ENCODE assay signal across 19 cellular contexts in genomic region chr4:140940589-140940988, GRCh38.
"Had no signal": no experiment of that assay in that cellular context is flagged by ENCODE, and none has a peak within 500 bp of the region (broad histone marks: within the 10 kb centered on the region; RNA-seq: fewer than 3 reads in every experiment).

No MANE protein-coding gene starts in this region.

- H3K4me3 ChIP-seq: coronary artery, neural progenitor cell, prostate gland, stomach had no signal

- H3K27ac Mint-ChIP-seq: endodermal cell; naive thymus-derived CD8-positive, alpha-beta T cell; neural progenitor cell had no signal

- H3K4me3 Mint-ChIP-seq: endodermal cell; naive thymus-derived CD8-positive, alpha-beta T cell; neural progenitor cell had no signal

- H3K9me3 ChIP-seq: prostate gland, stomach had no signal

- H3K4me2 ChIP-seq: neural progenitor cell had no signal

- H3K79me2 ChIP-seq: parathyroid adenoma had no signal

- H3K9ac ChIP-seq: neural progenitor cell, parathyroid adenoma had no signal

- H3K36me3 Mint-ChIP-seq: naive thymus-derived CD8-positive, alpha-beta T cell; neural progenitor cell had no signal

- H3K9me3 Mint-ChIP-seq: endodermal cell; naive thymus-derived CD8-positive, alpha-beta T cell; neural progenitor cell had no signal

- H3K4me1 Mint-ChIP-seq: naive thymus-derived CD8-positive, alpha-beta T cell had no signal

- H3K27me3 ChIP-seq: neural progenitor cell, stomach had no signal

- DNase-seq: caudate nucleus; effector CD4-positive, alpha-beta T cell; endodermal cell; erythroblast; foreskin melanocyte; islet precursor cell; naive thymus-derived CD8-positive, alpha-beta T cell; nucleus accumbens; small intestine; stimulated activated CD4-positive, alpha-beta T cell treated with anti-CD3 and anti-CD28 coated beads, Interleukin-12 subunit alpha, Interleukin-12 subunit beta, amount 100 ng/mL, for 4 hours; stimulated activated naive CD4-positive, alpha-beta T cell; stomach; substantia nigra; trophoblast cell had no signal

- H3K4me1 ChIP-seq: parathyroid adenoma, prostate gland had no signal

- H2AFZ ChIP-seq: neural progenitor cell, parathyroid adenoma had no signal

- ATAC-seq: naive thymus-derived CD8-positive, alpha-beta T cell; sciatic nerve had no signal

- H3K27ac ChIP-seq: coronary artery, neural progenitor cell, parathyroid adenoma, prostate gland, stomach had no signal

- H3K36me3 ChIP-seq: neural progenitor cell, prostate gland, stomach had no signal
